ENCODE assay signal across 32 cellular contexts in genomic region chr2:207371877-207372276, GRCh38.
"Had no signal": no experiment of that assay in that cellular context is flagged by ENCODE, and none has a peak within 500 bp of the region (broad histone marks: within the 10 kb centered on the region; RNA-seq: fewer than 3 reads in every experiment).

No MANE protein-coding gene starts in this region.

- H3K27ac ChIP-seq: adrenal gland, ascending aorta, body of pancreas, brain microvascular endothelial cell, breast epithelium, cardiac muscle cell had no signal

- FAIRE-seq: bronchial epithelial cell had no signal

- H3K4me3 ChIP-seq: adrenal gland, ascending aorta, body of pancreas, breast epithelium, cardiac muscle cell had no signal

- H3K27me3 ChIP-seq: adrenal gland, ascending aorta, body of pancreas, brain microvascular endothelial cell, breast epithelium, cardiac muscle cell had no signal

- H3K36me3 ChIP-seq: adrenal gland, ascending aorta, brain microvascular endothelial cell, breast epithelium, cardiac muscle cell had no signal

- ATAC-seq: activated naive CD4-positive, alpha-beta T cell treated with anti-CD3 and anti-CD28 coated beads, Interleukin-2, amount 50 U/mL, for 72 hours; activated naive CD8-positive, alpha-beta T cell treated with anti-CD3 and anti-CD28 coated beads, Interleukin-2, amount 50 U/mL, for 24 hours; activated T-cell treated with anti-CD3 and anti-CD28 coated beads, Interleukin-2, amount 50 U/mL, for 4 hours; activated T-cell treated with anti-CD3 and anti-CD28 coated beads, Interleukin-2, amount 50 U/mL, for 72 hours; activated T-helper 17 cell treated with anti-CD3 and anti-CD28 coated beads, Interleukin-2, amount 50 U/mL, for 72 hours; body of pancreas had no signal

- DNase-seq: activated effector memory CD4-positive, alpha-beta T cell treated with anti-CD3 and anti-CD28 coated beads, Interleukin-2, amount 50 U/mL, for 16 hours; activated effector memory CD4-positive, alpha-beta T cell treated with Interleukin-2 at 50 U/mL for 16 hours; activated gamma-delta T cell; activated gamma-delta T cell treated with Interleukin-2 at 50 U/mL for 16 hours; activated naive CD4-positive, alpha-beta T cell; activated naive CD4-positive, alpha-beta T cell treated with anti-CD3 and anti-CD28 coated beads for 36 hours; activated naive CD4-positive, alpha-beta T cell treated with anti-CD3 and anti-CD28 coated beads, Interleukin-2, amount 10 ng/mL, durations not matched to agents 7 days and 5 days; activated naive CD4-positive, alpha-beta T cell treated with anti-CD3 and anti-CD28 coated beads, Interleukin-2, amount 50 U/mL, for 16 hours; activated naive CD4-positive, alpha-beta T cell treated with Interleukin-2 at 50 U/mL for 16 hours; activated naive CD8-positive, alpha-beta T cell treated with anti-CD3 and anti-CD28 coated beads for 36 hours; activated naive CD8-positive, alpha-beta T cell treated with anti-CD3 and anti-CD28 coated beads, Interleukin-2, amount 10 ng/mL, durations not matched to agents 7 days and 5 days; activated naive CD8-positive, alpha-beta T cell treated with anti-CD3 and anti-CD28 coated beads, Interleukin-2, amount 50 U/mL, for 24 hours; activated T-cell treated with anti-CD3 and anti-CD28 coated beads, Interleukin-2, amount 50 U/mL, for 1 hour; activated T-cell treated with anti-CD3 and anti-CD28 coated beads, Interleukin-2, amount 50 U/mL, for 24 hours; activated T-cell treated with anti-CD3 and anti-CD28 coated beads, Interleukin-2, amount 50 U/mL, for 4 hours; activated T-cell treated with anti-CD3 and anti-CD28 coated beads, Interleukin-2, amount 50 U/mL, for 48 hours; activated T-cell treated with anti-CD3 and anti-CD28 coated beads, Interleukin-2, amount 50 U/mL, for 72 hours; adrenal gland; amniotic stem cell; amygdala; anterior cingulate cortex; aorta; body of pancreas; brain microvascular endothelial cell; central memory CD4-positive, alpha-beta T cell; cerebellar nuclear complex had no signal

- H3K4me1 ChIP-seq: adrenal gland, ascending aorta, body of pancreas, breast epithelium had no signal

- H3K9me3 ChIP-seq: ascending aorta, body of pancreas had no signal
